Comparison of ENCODE assay signal across 1 cellular context in the genomic region with DNA sequence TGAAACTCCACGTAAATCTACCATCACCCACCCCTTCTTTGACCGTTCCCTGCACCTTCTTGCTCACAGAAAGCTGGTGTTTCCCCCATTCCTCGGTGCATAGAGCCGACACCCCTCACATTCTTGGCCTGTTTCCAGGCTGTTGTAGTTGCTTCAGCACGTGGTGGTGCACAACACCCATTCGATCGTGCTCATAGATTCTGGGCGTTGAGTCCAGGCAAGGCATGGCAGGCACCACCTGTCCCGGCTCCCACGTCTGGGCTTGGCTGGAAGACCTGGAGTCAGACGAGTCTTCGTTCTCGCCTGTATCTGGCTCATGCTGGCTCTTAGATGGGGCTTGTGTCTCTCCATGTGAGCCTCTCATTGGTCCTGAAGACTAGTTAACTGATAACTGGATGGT.
TF ChIP-seq lines count a peak whose summit lies in the region.

No MANE protein-coding gene starts in this region.

TF ChIP-seq in K562, 482 proteins besides CTCF, POLR2A, EP300 and RAD21 (continued from another document):
- TF ChIP-seq, protein P1, sequence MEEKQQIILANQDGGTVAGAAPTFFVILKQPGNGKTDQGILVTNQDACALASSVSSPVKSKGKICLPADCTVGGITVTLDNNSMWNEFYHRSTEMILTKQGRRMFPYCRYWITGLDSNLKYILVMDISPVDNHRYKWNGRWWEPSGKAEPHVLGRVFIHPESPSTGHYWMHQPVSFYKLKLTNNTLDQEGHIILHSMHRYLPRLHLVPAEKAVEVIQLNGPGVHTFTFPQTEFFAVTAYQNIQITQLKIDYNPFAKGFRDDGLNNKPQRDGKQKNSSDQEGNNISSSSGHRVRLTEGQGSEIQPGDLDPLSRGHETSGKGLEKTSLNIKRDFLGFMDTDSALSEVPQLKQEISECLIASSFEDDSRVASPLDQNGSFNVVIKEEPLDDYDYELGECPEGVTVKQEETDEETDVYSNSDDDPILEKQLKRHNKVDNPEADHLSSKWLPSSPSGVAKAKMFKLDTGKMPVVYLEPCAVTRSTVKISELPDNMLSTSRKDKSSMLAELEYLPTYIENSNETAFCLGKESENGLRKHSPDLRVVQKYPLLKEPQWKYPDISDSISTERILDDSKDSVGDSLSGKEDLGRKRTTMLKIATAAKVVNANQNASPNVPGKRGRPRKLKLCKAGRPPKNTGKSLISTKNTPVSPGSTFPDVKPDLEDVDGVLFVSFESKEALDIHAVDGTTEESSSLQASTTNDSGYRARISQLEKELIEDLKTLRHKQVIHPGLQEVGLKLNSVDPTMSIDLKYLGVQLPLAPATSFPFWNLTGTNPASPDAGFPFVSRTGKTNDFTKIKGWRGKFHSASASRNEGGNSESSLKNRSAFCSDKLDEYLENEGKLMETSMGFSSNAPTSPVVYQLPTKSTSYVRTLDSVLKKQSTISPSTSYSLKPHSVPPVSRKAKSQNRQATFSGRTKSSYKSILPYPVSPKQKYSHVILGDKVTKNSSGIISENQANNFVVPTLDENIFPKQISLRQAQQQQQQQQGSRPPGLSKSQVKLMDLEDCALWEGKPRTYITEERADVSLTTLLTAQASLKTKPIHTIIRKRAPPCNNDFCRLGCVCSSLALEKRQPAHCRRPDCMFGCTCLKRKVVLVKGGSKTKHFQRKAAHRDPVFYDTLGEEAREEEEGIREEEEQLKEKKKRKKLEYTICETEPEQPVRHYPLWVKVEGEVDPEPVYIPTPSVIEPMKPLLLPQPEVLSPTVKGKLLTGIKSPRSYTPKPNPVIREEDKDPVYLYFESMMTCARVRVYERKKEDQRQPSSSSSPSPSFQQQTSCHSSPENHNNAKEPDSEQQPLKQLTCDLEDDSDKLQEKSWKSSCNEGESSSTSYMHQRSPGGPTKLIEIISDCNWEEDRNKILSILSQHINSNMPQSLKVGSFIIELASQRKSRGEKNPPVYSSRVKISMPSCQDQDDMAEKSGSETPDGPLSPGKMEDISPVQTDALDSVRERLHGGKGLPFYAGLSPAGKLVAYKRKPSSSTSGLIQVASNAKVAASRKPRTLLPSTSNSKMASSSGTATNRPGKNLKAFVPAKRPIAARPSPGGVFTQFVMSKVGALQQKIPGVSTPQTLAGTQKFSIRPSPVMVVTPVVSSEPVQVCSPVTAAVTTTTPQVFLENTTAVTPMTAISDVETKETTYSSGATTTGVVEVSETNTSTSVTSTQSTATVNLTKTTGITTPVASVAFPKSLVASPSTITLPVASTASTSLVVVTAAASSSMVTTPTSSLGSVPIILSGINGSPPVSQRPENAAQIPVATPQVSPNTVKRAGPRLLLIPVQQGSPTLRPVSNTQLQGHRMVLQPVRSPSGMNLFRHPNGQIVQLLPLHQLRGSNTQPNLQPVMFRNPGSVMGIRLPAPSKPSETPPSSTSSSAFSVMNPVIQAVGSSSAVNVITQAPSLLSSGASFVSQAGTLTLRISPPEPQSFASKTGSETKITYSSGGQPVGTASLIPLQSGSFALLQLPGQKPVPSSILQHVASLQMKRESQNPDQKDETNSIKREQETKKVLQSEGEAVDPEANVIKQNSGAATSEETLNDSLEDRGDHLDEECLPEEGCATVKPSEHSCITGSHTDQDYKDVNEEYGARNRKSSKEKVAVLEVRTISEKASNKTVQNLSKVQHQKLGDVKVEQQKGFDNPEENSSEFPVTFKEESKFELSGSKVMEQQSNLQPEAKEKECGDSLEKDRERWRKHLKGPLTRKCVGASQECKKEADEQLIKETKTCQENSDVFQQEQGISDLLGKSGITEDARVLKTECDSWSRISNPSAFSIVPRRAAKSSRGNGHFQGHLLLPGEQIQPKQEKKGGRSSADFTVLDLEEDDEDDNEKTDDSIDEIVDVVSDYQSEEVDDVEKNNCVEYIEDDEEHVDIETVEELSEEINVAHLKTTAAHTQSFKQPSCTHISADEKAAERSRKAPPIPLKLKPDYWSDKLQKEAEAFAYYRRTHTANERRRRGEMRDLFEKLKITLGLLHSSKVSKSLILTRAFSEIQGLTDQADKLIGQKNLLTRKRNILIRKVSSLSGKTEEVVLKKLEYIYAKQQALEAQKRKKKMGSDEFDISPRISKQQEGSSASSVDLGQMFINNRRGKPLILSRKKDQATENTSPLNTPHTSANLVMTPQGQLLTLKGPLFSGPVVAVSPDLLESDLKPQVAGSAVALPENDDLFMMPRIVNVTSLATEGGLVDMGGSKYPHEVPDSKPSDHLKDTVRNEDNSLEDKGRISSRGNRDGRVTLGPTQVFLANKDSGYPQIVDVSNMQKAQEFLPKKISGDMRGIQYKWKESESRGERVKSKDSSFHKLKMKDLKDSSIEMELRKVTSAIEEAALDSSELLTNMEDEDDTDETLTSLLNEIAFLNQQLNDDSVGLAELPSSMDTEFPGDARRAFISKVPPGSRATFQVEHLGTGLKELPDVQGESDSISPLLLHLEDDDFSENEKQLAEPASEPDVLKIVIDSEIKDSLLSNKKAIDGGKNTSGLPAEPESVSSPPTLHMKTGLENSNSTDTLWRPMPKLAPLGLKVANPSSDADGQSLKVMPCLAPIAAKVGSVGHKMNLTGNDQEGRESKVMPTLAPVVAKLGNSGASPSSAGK (IDR thresholded peaks at IDR 0.05), result peak; percentile 55
- TF ChIP-seq L3MBTL2 (IDR thresholded peaks at IDR 0.05) (peak; percentile 17; the same call in 1 of the 2 replicates), ZC3H8 (IDR thresholded peaks at IDR 0.05) (no peak)
